9 cellular contexts compared by ENCODE assay signal in the genomic region with DNA sequence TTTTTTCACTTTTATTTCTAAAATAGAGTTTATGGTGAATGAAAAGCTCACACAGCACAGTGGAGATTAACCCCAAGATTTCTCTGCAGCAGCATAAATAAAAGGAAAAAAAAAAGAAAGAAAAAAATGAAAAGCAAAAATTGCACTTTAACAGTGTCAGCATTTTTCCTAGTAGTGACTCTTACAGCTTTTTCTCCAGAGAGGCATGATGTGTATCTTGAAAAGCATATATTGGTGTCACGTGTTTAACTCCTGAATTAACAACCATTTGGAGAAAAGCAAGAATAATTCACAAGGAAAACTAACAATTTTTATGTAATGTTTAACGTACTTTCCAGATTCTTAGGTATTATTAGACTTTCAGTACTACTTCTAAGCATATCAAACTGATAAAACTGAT.
"Had no signal": no experiment of that assay in that cellular context is flagged by ENCODE, and none has a peak within 500 bp of the region (broad histone marks: within the 10 kb centered on the region; RNA-seq: fewer than 3 reads in every experiment).

No MANE protein-coding gene starts in this region.

- H3K4me1 ChIP-seq: HAP-1 had no signal

- H3K36me3 Mint-ChIP-seq: IgD-negative memory B cell had no signal

- H3K4me1 Mint-ChIP-seq: IgD-negative memory B cell had no signal

- H3K27me3 Mint-ChIP-seq: IgD-negative memory B cell had no signal

- H2AFZ ChIP-seq: GM23338 had no signal

- H3K4me3 ChIP-seq: GM23338, HAP-1 had no signal

- H3K4me3 Mint-ChIP-seq: GM23338, HFFc6, IgD-negative memory B cell had no signal

- H3K4me2 ChIP-seq: GM23338 had no signal

- H3K9me3 ChIP-seq: HAP-1 had no signal

- H3K27ac ChIP-seq: HL-60 had no signal

- H3K9me3 Mint-ChIP-seq: GM23338, HFFc6, IgD-negative memory B cell had no signal

- DNase-seq: H7, HFFc6, KG1 had no signal

- ATAC-seq: GM23338, HCT116 had no signal

- H3K27ac Mint-ChIP-seq: GM23338, HFFc6, IgD-negative memory B cell had no signal

- FAIRE-seq: H1 had no signal
